1 cellular context compared by ENCODE assay signal in the genomic region with DNA sequence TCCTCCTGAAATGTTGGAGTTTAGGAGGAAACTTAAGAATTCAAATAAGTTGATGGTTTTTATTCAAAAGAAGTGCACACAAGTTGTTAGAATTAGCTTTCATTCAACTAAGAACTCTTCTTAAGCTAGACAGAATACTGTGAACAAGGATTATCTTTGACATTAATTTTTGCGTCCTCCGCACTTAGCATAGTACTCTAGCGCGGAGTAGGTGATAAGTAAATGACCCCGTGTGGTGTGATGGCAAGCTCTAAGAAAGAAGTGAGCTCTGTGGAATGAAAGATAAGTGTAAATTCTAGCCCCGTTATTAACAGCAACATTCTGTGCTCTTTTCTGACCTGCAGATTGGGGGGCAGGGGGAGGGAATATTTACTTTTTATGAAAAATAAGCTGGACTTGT.
TF ChIP-seq lines count a peak whose summit lies in the region.

No MANE protein-coding gene starts in this region.

TF ChIP-seq in H1, 55 proteins besides CTCF, POLR2A, EP300 and RAD21:
- TF ChIP-seq CEBPB (IDR thresholded peaks at IDR 0.05; ENCODE audit: low read depth, low read length) = no peak
- no peak for TF ChIP-seq CHD2 (IDR thresholded peaks at IDR 0.05; ENCODE audit: low read length)
- no peak for TF ChIP-seq BRCA1 (IDR thresholded peaks at IDR 0.05; ENCODE audit: low read depth, low read length)
- TF ChIP-seq, protein P1, sequence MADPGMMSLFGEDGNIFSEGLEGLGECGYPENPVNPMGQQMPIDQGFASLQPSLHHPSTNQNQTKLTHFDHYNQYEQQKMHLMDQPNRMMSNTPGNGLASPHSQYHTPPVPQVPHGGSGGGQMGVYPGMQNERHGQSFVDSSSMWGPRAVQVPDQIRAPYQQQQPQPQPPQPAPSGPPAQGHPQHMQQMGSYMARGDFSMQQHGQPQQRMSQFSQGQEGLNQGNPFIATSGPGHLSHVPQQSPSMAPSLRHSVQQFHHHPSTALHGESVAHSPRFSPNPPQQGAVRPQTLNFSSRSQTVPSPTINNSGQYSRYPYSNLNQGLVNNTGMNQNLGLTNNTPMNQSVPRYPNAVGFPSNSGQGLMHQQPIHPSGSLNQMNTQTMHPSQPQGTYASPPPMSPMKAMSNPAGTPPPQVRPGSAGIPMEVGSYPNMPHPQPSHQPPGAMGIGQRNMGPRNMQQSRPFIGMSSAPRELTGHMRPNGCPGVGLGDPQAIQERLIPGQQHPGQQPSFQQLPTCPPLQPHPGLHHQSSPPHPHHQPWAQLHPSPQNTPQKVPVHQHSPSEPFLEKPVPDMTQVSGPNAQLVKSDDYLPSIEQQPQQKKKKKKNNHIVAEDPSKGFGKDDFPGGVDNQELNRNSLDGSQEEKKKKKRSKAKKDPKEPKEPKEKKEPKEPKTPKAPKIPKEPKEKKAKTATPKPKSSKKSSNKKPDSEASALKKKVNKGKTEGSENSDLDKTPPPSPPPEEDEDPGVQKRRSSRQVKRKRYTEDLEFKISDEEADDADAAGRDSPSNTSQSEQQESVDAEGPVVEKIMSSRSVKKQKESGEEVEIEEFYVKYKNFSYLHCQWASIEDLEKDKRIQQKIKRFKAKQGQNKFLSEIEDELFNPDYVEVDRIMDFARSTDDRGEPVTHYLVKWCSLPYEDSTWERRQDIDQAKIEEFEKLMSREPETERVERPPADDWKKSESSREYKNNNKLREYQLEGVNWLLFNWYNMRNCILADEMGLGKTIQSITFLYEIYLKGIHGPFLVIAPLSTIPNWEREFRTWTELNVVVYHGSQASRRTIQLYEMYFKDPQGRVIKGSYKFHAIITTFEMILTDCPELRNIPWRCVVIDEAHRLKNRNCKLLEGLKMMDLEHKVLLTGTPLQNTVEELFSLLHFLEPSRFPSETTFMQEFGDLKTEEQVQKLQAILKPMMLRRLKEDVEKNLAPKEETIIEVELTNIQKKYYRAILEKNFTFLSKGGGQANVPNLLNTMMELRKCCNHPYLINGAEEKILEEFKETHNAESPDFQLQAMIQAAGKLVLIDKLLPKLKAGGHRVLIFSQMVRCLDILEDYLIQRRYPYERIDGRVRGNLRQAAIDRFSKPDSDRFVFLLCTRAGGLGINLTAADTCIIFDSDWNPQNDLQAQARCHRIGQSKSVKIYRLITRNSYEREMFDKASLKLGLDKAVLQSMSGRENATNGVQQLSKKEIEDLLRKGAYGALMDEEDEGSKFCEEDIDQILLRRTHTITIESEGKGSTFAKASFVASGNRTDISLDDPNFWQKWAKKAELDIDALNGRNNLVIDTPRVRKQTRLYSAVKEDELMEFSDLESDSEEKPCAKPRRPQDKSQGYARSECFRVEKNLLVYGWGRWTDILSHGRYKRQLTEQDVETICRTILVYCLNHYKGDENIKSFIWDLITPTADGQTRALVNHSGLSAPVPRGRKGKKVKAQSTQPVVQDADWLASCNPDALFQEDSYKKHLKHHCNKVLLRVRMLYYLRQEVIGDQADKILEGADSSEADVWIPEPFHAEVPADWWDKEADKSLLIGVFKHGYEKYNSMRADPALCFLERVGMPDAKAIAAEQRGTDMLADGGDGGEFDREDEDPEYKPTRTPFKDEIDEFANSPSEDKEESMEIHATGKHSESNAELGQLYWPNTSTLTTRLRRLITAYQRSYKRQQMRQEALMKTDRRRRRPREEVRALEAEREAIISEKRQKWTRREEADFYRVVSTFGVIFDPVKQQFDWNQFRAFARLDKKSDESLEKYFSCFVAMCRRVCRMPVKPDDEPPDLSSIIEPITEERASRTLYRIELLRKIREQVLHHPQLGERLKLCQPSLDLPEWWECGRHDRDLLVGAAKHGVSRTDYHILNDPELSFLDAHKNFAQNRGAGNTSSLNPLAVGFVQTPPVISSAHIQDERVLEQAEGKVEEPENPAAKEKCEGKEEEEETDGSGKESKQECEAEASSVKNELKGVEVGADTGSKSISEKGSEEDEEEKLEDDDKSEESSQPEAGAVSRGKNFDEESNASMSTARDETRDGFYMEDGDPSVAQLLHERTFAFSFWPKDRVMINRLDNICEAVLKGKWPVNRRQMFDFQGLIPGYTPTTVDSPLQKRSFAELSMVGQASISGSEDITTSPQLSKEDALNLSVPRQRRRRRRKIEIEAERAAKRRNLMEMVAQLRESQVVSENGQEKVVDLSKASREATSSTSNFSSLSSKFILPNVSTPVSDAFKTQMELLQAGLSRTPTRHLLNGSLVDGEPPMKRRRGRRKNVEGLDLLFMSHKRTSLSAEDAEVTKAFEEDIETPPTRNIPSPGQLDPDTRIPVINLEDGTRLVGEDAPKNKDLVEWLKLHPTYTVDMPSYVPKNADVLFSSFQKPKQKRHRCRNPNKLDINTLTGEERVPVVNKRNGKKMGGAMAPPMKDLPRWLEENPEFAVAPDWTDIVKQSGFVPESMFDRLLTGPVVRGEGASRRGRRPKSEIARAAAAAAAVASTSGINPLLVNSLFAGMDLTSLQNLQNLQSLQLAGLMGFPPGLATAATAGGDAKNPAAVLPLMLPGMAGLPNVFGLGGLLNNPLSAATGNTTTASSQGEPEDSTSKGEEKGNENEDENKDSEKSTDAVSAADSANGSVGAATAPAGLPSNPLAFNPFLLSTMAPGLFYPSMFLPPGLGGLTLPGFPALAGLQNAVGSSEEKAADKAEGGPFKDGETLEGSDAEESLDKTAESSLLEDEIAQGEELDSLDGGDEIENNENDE (IDR thresholded peaks at IDR 0.05; ENCODE audit: insufficient replicate concordance, low read length) = no peak
- no peak for TF ChIP-seq SIX5 (IDR thresholded peaks at IDR 0.05; ENCODE audit: low read depth, low read length)
- TF ChIP-seq TAF7 (optimal IDR thresholded peaks at IDR 0.05; ENCODE audit: borderline replicate concordance, low read depth, low read length) = no peak
- TF ChIP-seq RXRA (IDR thresholded peaks at IDR 0.05; ENCODE audit: insufficient read depth, low read depth, low read length) = no peak
- TF ChIP-seq SAP30 (IDR thresholded peaks at IDR 0.05; ENCODE audit: insufficient read depth, insufficient replicate concordance, low read length) = no peak
- TF ChIP-seq KDM5A (IDR thresholded peaks at IDR 0.05; ENCODE audit: low read length) = no peak
- no peak for TF ChIP-seq HDAC6 (IDR thresholded peaks at IDR 0.05; ENCODE audit: low read depth, low read length)
- no peak for TF ChIP-seq CBX5 (IDR thresholded peaks at IDR 0.05; ENCODE audit: low read depth, low read length)
- no peak for TF ChIP-seq RFX5 (IDR thresholded peaks at IDR 0.05; ENCODE audit: borderline replicate concordance, low read depth, low read length)
